Comparison of ENCODE assay signal across 12 cellular contexts in genomic region chr15:34122771-34123183, GRCh38. TPM values are rescaled to one million over a fixed set of nuclear protein-coding genes. Genes with fewer than 3 reads are reported as not detected.
A peak's percentile ranks its signal among the peaks of the same experiment; 100 is the strongest.
DNase-seq lines count a peak whose midpoint lies in the region; ATAC-seq lines count a peak whose summit lies in the region.
"Had no signal": no experiment of that assay in that cellular context is flagged by ENCODE, and none has a peak within 500 bp of the region (broad histone marks: within the 10 kb centered on the region; RNA-seq: fewer than 3 reads in every experiment).

No MANE protein-coding gene starts in this region.

- ATAC-seq in HG02852 (IDR thresholded peaks at IDR 0.05; ENCODE audit: unreplicated experiment) (peak; percentile 52), HG02970 (IDR thresholded peaks at IDR 0.05; ENCODE audit: low FRiP score, unreplicated experiment) (no peak)
- no peak for ATAC-seq in natural killer cell treated with Interleukin-12 subunit alpha and Interleukin-12 subunit beta and Interleukin-15 and Interleukin-18, amount 100 ng/mL, for 72 hours
- ATAC-seq: activated CD4-positive, alpha-beta T cell treated with anti-CD3 and anti-CD28 coated beads for 36 hours had no signal

- no peaks in the 10 kb centered on the region for H3K36me3 Mint-ChIP-seq in natural killer cell treated with Interleukin-12 subunit alpha and Interleukin-12 subunit beta and Interleukin-15 and Interleukin-18, amount 100 ng/mL, for 72 hours
- H3K36me3 Mint-ChIP-seq: activated naive CD8-positive, alpha-beta T cell treated with anti-CD3 and anti-CD28 coated beads for 36 hours had no signal

- no peaks in the 10 kb centered on the region for H3K9me3 Mint-ChIP-seq in natural killer cell treated with Interleukin-12 subunit alpha and Interleukin-12 subunit beta and Interleukin-15 and Interleukin-18, amount 100 ng/mL, for 72 hours
- H3K9me3 Mint-ChIP-seq: activated naive CD8-positive, alpha-beta T cell treated with anti-CD3 and anti-CD28 coated beads for 36 hours had no signal

- H3K4me1 Mint-ChIP-seq in natural killer cell treated with Interleukin-12 subunit alpha and Interleukin-12 subunit beta and Interleukin-15 and Interleukin-18, amount 100 ng/mL, for 72 hours (ENCODE audit: low read depth in 2 of 2) = peaks cover 0 to 2% of the 10 kb centered on the region in 2 donors
- H3K4me1 Mint-ChIP-seq: activated CD4-positive, alpha-beta T cell treated with anti-CD3 and anti-CD28 coated beads for 36 hours; activated naive CD8-positive, alpha-beta T cell treated with anti-CD3 and anti-CD28 coated beads for 36 hours had no signal

- H3K27ac Mint-ChIP-seq in natural killer cell treated with Interleukin-12 subunit alpha and Interleukin-12 subunit beta and Interleukin-15 and Interleukin-18, amount 100 ng/mL, for 72 hours = no peak overlapping the region
- H3K27ac Mint-ChIP-seq: activated CD4-positive, alpha-beta T cell treated with anti-CD3 and anti-CD28 coated beads for 36 hours; activated naive CD8-positive, alpha-beta T cell treated with anti-CD3 and anti-CD28 coated beads for 36 hours had no signal

- DNase-seq in COLO829 (ENCODE audit: low spot score) = peak; percentile 88
- DNase-seq in T1000 (lab: John Stamatoyannopoulos, UW) = peak; percentile 75
- peak; percentile 6 for DNase-seq in kidney tubule cell (ENCODE audit: low spot score)
- DNase-seq in NCI-H187 treated with DMSO at 0.1 percent for 48 hours (lab: John Stamatoyannopoulos, UW) = no peak
- no peak for DNase-seq in middle frontal gyrus (ENCODE audit: extremely low spot score, low spot score)
- no peak for DNase-seq in natural killer cell treated with Interleukin-12 subunit alpha and Interleukin-12 subunit beta and Interleukin-15 and Interleukin-18, amount 100 ng/mL, for 72 hours (ENCODE audit: low spot score)
- DNase-seq: activated CD4-positive, alpha-beta T cell treated with anti-CD3 and anti-CD28 coated beads for 36 hours; activated naive CD8-positive, alpha-beta T cell treated with anti-CD3 and anti-CD28 coated beads for 36 hours; esophagus squamous epithelium; midbrain had no signal

- H3K27me3 Mint-ChIP-seq in natural killer cell treated with Interleukin-12 subunit alpha and Interleukin-12 subunit beta and Interleukin-15 and Interleukin-18, amount 100 ng/mL, for 72 hours = peaks cover 10 to 16% of the 10 kb centered on the region in 2 donors

- no peak overlapping the region for H3K4me3 Mint-ChIP-seq in natural killer cell treated with Interleukin-12 subunit alpha and Interleukin-12 subunit beta and Interleukin-15 and Interleukin-18, amount 100 ng/mL, for 72 hours
- H3K4me3 Mint-ChIP-seq: activated CD4-positive, alpha-beta T cell treated with anti-CD3 and anti-CD28 coated beads for 36 hours; activated naive CD8-positive, alpha-beta T cell treated with anti-CD3 and anti-CD28 coated beads for 36 hours had no signal

RNA-seq across cellular contexts. Expression of gene PGBD4, which starts 20.9 kb away (rescaled TPM):
- total RNA-seq in natural killer cell treated with Interleukin-12 subunit alpha and Interleukin-12 subunit beta and Interleukin-15 and Interleukin-18, amount 100 ng/mL, for 72 hours = 1 to 10 TPM; 3.4 to 4.4 TPM

RNA-seq across cellular contexts. Expression of gene EMC7, which starts 21.1 kb away (rescaled TPM):
- total RNA-seq in natural killer cell treated with Interleukin-12 subunit alpha and Interleukin-12 subunit beta and Interleukin-15 and Interleukin-18, amount 100 ng/mL, for 72 hours = 10 to 100 TPM; 57.7 to 90.2 TPM

Comparison
In these comparisons a context has a peak if more than half of its experiments do, and no peak if none do; other contexts are left out.
1. DNase-seq: peak in COLO829 (single experiment), T1000 (single experiment) and kidney tubule cell (single experiment); none in NCI-H187 treated with DMSO at 0.1 percent for 48 hours (single experiment), middle frontal gyrus (single experiment) and natural killer cell treated with Interleukin-12 subunit alpha and Interleukin-12 subunit beta and Interleukin-15 and Interleukin-18, amount 100 ng/mL, for 72 hours (single experiment).